In genomic region chrX:48573690-48574269, GRCh38 we compare ENCODE assay signal across 8 cellular contexts. TPM values are rescaled to one million over a fixed set of nuclear protein-coding genes. Genes with fewer than 3 reads are reported as not detected.
DNase-seq lines count a peak whose midpoint lies in the region; ATAC-seq and TF ChIP-seq lines count a peak whose summit lies in the region.

No MANE protein-coding gene starts in this region.

- ATAC-seq in left cardiac atrium, result peak in 1 of 2 donors; percentile 25

- intact Hi-C loops in left cardiac atrium (cut with DNase I), result no loop called here

- peak overlapping the region; percentile 71 for H3K4me3 ChIP-seq in retinal pigment epithelial cell (ENCODE audit: low read length)

- DNase-seq in NCI-H82 (lab: John Stamatoyannopoulos, UW) (peak; percentile 68), NCI-H82 treated with DMSO at 0.1 percent for 48 hours (lab: John Stamatoyannopoulos, UW; ENCODE audit: unreplicated experiment) (no peak), NCI-H2196 treated with DMSO at 0.1 percent for 48 hours (lab: John Stamatoyannopoulos, UW; ENCODE audit: unreplicated experiment) (peak; percentile 63), left cardiac atrium (peak; percentile 79), retinal pigment epithelial cell (ENCODE audit: low read depth) (no peak), NCI-H774 (lab: John Stamatoyannopoulos, UW) (no peak), T1000 (lab: John Stamatoyannopoulos, UW) (no peak)
- peak; percentile 9 for DNase-seq in activated effector memory CD4-positive, alpha-beta T cell treated with Interleukin-2 at 50 U/mL for 16 hours

- no peak for TF ChIP-seq CTCF in retinal pigment epithelial cell (conservative IDR thresholded peaks at IDR 0.05; ENCODE audit: low read depth, low read length)

RNA-seq across cellular contexts. Expression of gene RBM3, which starts 0.5 kb away (rescaled TPM):
- 100 to 1,000 TPM; 129 to 242 TPM for total RNA-seq in left cardiac atrium

RNA-seq across cellular contexts. Expression of gene WDR13, which starts 23.5 kb away (rescaled TPM):
- total RNA-seq in left cardiac atrium, result 100 to 1,000 TPM; 142 to 178 TPM

RNA-seq across cellular contexts. Expression of gene TBC1D25, which starts 34.3 kb away (rescaled TPM):
- total RNA-seq in left cardiac atrium, result 10 to 100 TPM; 12.4 to 18.1 TPM

RNA-seq across cellular contexts. Expression of gene EBP, which starts 52.2 kb away (rescaled TPM):
- total RNA-seq in left cardiac atrium, result 10 to 100 TPM; 68.8 to 85.2 TPM

Comparison
In these comparisons a context has a peak if more than half of its experiments do, and no peak if none do; other contexts are left out.
1. DNase-seq: peak in NCI-H82 (single experiment), NCI-H2196 treated with DMSO at 0.1 percent for 48 hours (single experiment), activated effector memory CD4-positive, alpha-beta T cell treated with Interleukin-2 at 50 U/mL for 16 hours (single experiment) and left cardiac atrium (single experiment); none in NCI-H82 treated with DMSO at 0.1 percent for 48 hours (single experiment), retinal pigment epithelial cell (single experiment), NCI-H774 (single experiment) and T1000 (single experiment).